Comparison of ENCODE assay signal across 2 cellular contexts in the genomic region with DNA sequence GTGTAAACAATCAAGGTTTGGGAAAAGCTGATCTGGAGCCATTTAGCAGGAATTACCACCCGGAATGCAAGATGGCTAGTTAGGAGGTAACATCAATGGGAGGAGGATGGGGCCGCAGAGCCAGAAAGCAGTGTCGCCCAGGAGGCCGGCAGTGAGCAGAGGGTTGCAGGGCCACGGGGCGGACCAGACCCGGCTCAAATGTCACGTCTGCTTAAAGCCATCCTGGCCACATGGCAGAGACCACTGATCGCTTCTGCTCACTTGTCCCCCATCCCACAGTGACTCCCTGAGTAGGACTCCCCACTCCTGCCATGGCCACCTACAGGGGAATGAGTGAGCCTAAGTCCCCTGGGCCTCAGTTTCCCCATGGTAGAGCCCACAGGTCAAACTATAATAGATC.
TF ChIP-seq lines count a peak whose summit lies in the region.

No MANE protein-coding gene starts in this region.

TF ChIP-seq in HCT116, 20 proteins besides CTCF, POLR2A, EP300 and RAD21:
- TF ChIP-seq EZH2 (IDR thresholded peaks at IDR 0.05): no peak
- TF ChIP-seq, protein P1, sequence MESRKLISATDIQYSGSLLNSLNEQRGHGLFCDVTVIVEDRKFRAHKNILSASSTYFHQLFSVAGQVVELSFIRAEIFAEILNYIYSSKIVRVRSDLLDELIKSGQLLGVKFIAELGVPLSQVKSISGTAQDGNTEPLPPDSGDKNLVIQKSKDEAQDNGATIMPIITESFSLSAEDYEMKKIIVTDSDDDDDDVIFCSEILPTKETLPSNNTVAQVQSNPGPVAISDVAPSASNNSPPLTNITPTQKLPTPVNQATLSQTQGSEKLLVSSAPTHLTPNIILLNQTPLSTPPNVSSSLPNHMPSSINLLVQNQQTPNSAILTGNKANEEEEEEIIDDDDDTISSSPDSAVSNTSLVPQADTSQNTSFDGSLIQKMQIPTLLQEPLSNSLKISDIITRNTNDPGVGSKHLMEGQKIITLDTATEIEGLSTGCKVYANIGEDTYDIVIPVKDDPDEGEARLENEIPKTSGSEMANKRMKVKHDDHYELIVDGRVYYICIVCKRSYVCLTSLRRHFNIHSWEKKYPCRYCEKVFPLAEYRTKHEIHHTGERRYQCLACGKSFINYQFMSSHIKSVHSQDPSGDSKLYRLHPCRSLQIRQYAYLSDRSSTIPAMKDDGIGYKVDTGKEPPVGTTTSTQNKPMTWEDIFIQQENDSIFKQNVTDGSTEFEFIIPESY (IDR thresholded peaks at IDR 0.05; ENCODE audit: extremely low read depth, insufficient replicate concordance, low read length): no peak
- TF ChIP-seq CEBPB (IDR thresholded peaks at IDR 0.05; ENCODE audit: low read depth): no peak
- TF ChIP-seq FOSL1 (IDR thresholded peaks at IDR 0.05; ENCODE audit: low read depth): no peak
- TF ChIP-seq, protein P2, sequence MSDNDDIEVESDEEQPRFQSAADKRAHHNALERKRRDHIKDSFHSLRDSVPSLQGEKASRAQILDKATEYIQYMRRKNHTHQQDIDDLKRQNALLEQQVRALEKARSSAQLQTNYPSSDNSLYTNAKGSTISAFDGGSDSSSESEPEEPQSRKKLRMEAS (IDR thresholded peaks at IDR 0.05): no peak

TF ChIP-seq in WTC11, 78 proteins besides CTCF, POLR2A, EP300 and RAD21:
- TF ChIP-seq RELA (CRISPR knock-in tag; IDR thresholded peaks at IDR 0.05; ENCODE audit: borderline replicate concordance): no peak
